In genomic region chr12:112111931-112112330, GRCh38 we compare ENCODE assay signal across 14 cellular contexts. TPM values are rescaled to one million over a fixed set of nuclear protein-coding genes. Genes with fewer than 3 reads are reported as not detected.
DNase-seq lines count a peak whose midpoint lies in the region; ATAC-seq and TF ChIP-seq lines count a peak whose summit lies in the region.
"Had no signal": no experiment of that assay in that cellular context is flagged by ENCODE, and none has a peak within 500 bp of the region (broad histone marks: within the 10 kb centered on the region; RNA-seq: fewer than 3 reads in every experiment).

No MANE protein-coding gene starts in this region.

- POLR2A ChIA-PET in IMR-90 (lab: Charles Lee; ENCODE audit: unreplicated experiment), result interaction anchor here (0.5 kb wide), 1 partner anchor 17 kb away, joined by 5 read pairs; no protein-coding TSS in a partner anchor

- peaks cover 3% of the 10 kb centered on the region; the same call in 1 of the 2 replicates for H4K20me1 ChIP-seq in IMR-90 (ENCODE audit: insufficient read depth, low read length)

- no TSS peak for BruUV-seq in Calu3 (replicated peaks; lab: Mats Ljungman, UMichigan)
- BruUV-seq in IMR-90 (replicated peaks; lab: Mats Ljungman, UMichigan), result no TSS peak

- H3K9me3 ChIP-seq in IMR-90 (ENCODE audit: control insufficient read depth, insufficient read depth, low read length), result no peaks in the 10 kb centered on the region
- H3K9me3 ChIP-seq: BLaER1 treated with 17β-estradiol and CSF1 and Interleukin-3, amounts not matched to agents 10 nM and 100 nM; tibial nerve had no signal

- H3K4me2 ChIP-seq in IMR-90 (ENCODE audit: low read depth, low read length), result no peak overlapping the region

- H3K9ac ChIP-seq in IMR-90 (ENCODE audit: low read depth, low read length), result no peak overlapping the region
- H3K9ac ChIP-seq: BLaER1 treated with 17β-estradiol and CSF1 and Interleukin-3, amounts not matched to agents 10 nM and 100 nM had no signal

- no peak overlapping the region for H4K8ac ChIP-seq in IMR-90 (ENCODE audit: low read depth in 2 of 2, low read length in 2 of 2)

- H3K9me3 Mint-ChIP-seq in Calu3 (ENCODE audit: low read depth, unreplicated experiment) (no peaks in the 10 kb centered on the region), chondrocyte (ENCODE audit: low read depth) (no peaks in the 10 kb centered on the region), mesothelial cell of epicardium (no peaks in the 10 kb centered on the region)
- H3K9me3 Mint-ChIP-seq: activated B cell treated with CpG ODN at 0.5 μM for 24 hours had no signal

- no peak overlapping the region for H2AK5ac ChIP-seq in IMR-90 (ENCODE audit: low read depth, low read length)

- H3K4ac ChIP-seq in IMR-90 (ENCODE audit: low read depth, low read length), result no peak overlapping the region

- H2AFZ ChIP-seq in IMR-90 (replicated peaks; ENCODE audit: low read length, poor library complexity), result no peak overlapping the region

- no peak overlapping the region for H3K14ac ChIP-seq in IMR-90 (replicated peaks; ENCODE audit: low read depth, low read length)

- H2BK5ac ChIP-seq in IMR-90 (ENCODE audit: low read depth, low read length, poor library complexity, severe bottlenecking), result no peak overlapping the region

- H3K27ac Mint-ChIP-seq in Calu3 (ENCODE audit: unreplicated experiment) (peak overlapping the region; percentile 92), chondrocyte (ENCODE audit: unreplicated experiment) (no peak overlapping the region), mesothelial cell of epicardium (peak overlapping the region; percentile 61)
- H3K27ac Mint-ChIP-seq: activated B cell treated with CpG ODN at 0.5 μM for 24 hours had no signal

- TF ChIP-seq CTCF in Calu3 (IDR thresholded peaks at IDR 0.05; ENCODE audit: unreplicated experiment) (no peak), IMR-90 (conservative IDR thresholded peaks at IDR 0.05; ENCODE audit: low read depth, low read length) (no peak), chondrocyte (IDR thresholded peaks at IDR 0.05) (peak; percentile 21), mesothelial cell of epicardium (IDR thresholded peaks at IDR 0.05; ENCODE audit: unreplicated experiment) (no peak)

- peaks cover 0 to 6% of the 10 kb centered on the region in 2 experiments; a peak in 2 of 4 replicates for H3K79me1 ChIP-seq in IMR-90 (ENCODE audit: low read depth in 1 of 2, low read length in 2 of 2)

- peaks cover 12% of the 10 kb centered on the region for H3K4me1 ChIP-seq in IMR-90 (ENCODE audit: control insufficient read depth, insufficient read depth, low read length)

- peaks cover 8% of the 10 kb centered on the region for H3K9me1 ChIP-seq in IMR-90 (ENCODE audit: insufficient read depth, low read length)

- TF ChIP-seq POLR2A in IMR-90 (IDR thresholded peaks at IDR 0.05; ENCODE audit: low read depth, low read length), result no peak

- intact Hi-C loops in Calu3 (cut with micrococcal nuclease; ENCODE audit: unreplicated experiment), result loop anchor here (10.0 kb wide), 1 partner anchor 273 kb away; the partner anchor contains the start of gene HECTD4
- intact Hi-C loops in IMR-90 (cut with micrococcal nuclease), result no loop called here

- H3K4me3 Mint-ChIP-seq in Calu3 (ENCODE audit: low read depth, unreplicated experiment) (peak overlapping the region; percentile 50), chondrocyte (ENCODE audit: unreplicated experiment) (no peak overlapping the region), mesothelial cell of epicardium (no peak overlapping the region)
- H3K4me3 Mint-ChIP-seq: activated B cell treated with CpG ODN at 0.5 μM for 24 hours had no signal

- no peak overlapping the region for H3K23ac ChIP-seq in IMR-90 (ENCODE audit: low read depth, low read length)

- H4K5ac ChIP-seq in IMR-90 (ENCODE audit: low read depth, low read length), result no peak overlapping the region

- WGBS in IMR-90 (ENCODE audit: extremely low coverage in 2 of 2, insufficient read length in 1 of 2), 2 experiments, result no CpG with 5 or more reads among the region's 5 CpGs

- H2BK120ac ChIP-seq in IMR-90 (ENCODE audit: low read depth, low read length), result peak overlapping the region; percentile 69; the same call in 1 of the 2 replicates

- DNase-seq in Calu3, result peak; percentile 19
- no peak for DNase-seq in IMR-90
- no peak for DNase-seq in chondrocyte (ENCODE audit: low spot score)
- no peak for DNase-seq in mesothelial cell of epicardium (ENCODE audit: low spot score in 2 of 2, unreplicated experiment in 2 of 2)
- DNase-seq in SKM-1 treated with dmso at 0.1 percent for 144 hours (lab: John Stamatoyannopoulos, UW; ENCODE audit: unreplicated experiment), result no peak
- no peak for DNase-seq in NCI-H146 (lab: John Stamatoyannopoulos, UW)
- DNase-seq in H7, result no peak
- DNase-seq: activated B cell treated with CpG ODN at 0.5 μM for 24 hours, left cardiac atrium, NCI-H1048, NCI-H2227 treated with DMSO at 0.1 percent for 48 hours had no signal

- H3K4me1 Mint-ChIP-seq in Calu3 (ENCODE audit: low read depth, unreplicated experiment), result peaks cover 39% of the 10 kb centered on the region
- peaks cover 22% of the 10 kb centered on the region for H3K4me1 Mint-ChIP-seq in chondrocyte (ENCODE audit: low read depth)
- peaks cover 20% of the 10 kb centered on the region for H3K4me1 Mint-ChIP-seq in mesothelial cell of epicardium

- H3K36me3 Mint-ChIP-seq in Calu3 (ENCODE audit: insufficient read depth, unreplicated experiment) (peaks cover 36% of the 10 kb centered on the region), chondrocyte (ENCODE audit: low read depth) (no peaks in the 10 kb centered on the region), mesothelial cell of epicardium (no peaks in the 10 kb centered on the region)

- dilution Hi-C loops in IMR-90 (cut with HindIII; ENCODE audit: low sequenced_read_pairs, unreplicated experiment), result no loop called here

- no peak overlapping the region for H3K27ac ChIP-seq in IMR-90 (ENCODE audit: insufficient read depth, low read length)
- H3K27ac ChIP-seq: BLaER1 treated with 17β-estradiol and CSF1 and Interleukin-3, amounts not matched to agents 10 nM and 100 nM had no signal

- no peaks in the 10 kb centered on the region for H3K27me3 Mint-ChIP-seq in Calu3 (ENCODE audit: unreplicated experiment)
- no peaks in the 10 kb centered on the region for H3K27me3 Mint-ChIP-seq in chondrocyte (ENCODE audit: low read depth)
- no peaks in the 10 kb centered on the region for H3K27me3 Mint-ChIP-seq in mesothelial cell of epicardium (ENCODE audit: low read depth)
- H3K27me3 Mint-ChIP-seq: activated B cell treated with CpG ODN at 0.5 μM for 24 hours had no signal

- no peak for ATAC-seq in IMR-90 (ENCODE audit: low read depth)
- ATAC-seq in HG03196 (IDR thresholded peaks at IDR 0.05; ENCODE audit: unreplicated experiment), result no peak

- no peak overlapping the region for H2AK9ac ChIP-seq in IMR-90 (replicated peaks; ENCODE audit: low read depth, low read length, poor library complexity)

- no peak overlapping the region for H3K18ac ChIP-seq in IMR-90 (ENCODE audit: low read depth, low read length)

- CTCF ChIA-PET in Calu3 (lab: Charles Lee), result interaction anchor here (0.6 to 1.5 kb wide), 7 partner anchors 11 to 197 kb away, joined by 3 to 7 read pairs (median 4); partner anchors contain the start of genes ERP29, TMEM116 and TRAFD1
- CTCF ChIA-PET in IMR-90 (lab: Yijun Ruan, JAX), result interaction anchor here (0.6 kb wide), 1 partner anchor 136 kb away, joined by 5 read pairs; no protein-coding TSS in a partner anchor

- H2BK20ac ChIP-seq in IMR-90 (ENCODE audit: low read depth, low read length), result no peak overlapping the region

- H2BK15ac ChIP-seq in IMR-90 (ENCODE audit: low read depth, low read length), result no peak overlapping the region; the same call in 2 of the 3 replicates

- no peaks in the 10 kb centered on the region for H3K36me3 ChIP-seq in IMR-90 (ENCODE audit: control insufficient read depth, insufficient read depth, low read length)
- H3K36me3 ChIP-seq in H7 (replicated peaks; ENCODE audit: control insufficient read depth, insufficient read depth, low read length), result no peaks in the 10 kb centered on the region
- H3K36me3 ChIP-seq: tibial nerve had no signal

- no peak overlapping the region for H4K91ac ChIP-seq in IMR-90 (ENCODE audit: insufficient read depth, low read depth, low read length)

- H3K56ac ChIP-seq in IMR-90 (ENCODE audit: extremely low read depth, insufficient read depth, low read length), result no peak overlapping the region

- H3K4me3 ChIP-seq in IMR-90 (ENCODE audit: insufficient read depth, low read depth, low read length) (no peak overlapping the region), H7 (ENCODE audit: insufficient read depth, low read depth, low read length) (no peak overlapping the region)
- H3K4me3 ChIP-seq: BLaER1 treated with 17β-estradiol and CSF1 and Interleukin-3, amounts not matched to agents 10 nM and 100 nM; tibial nerve had no signal

- H3K27me3 ChIP-seq in IMR-90 (ENCODE audit: control insufficient read depth, insufficient read depth, low read length), result no peaks in the 10 kb centered on the region
- no peaks in the 10 kb centered on the region for H3K27me3 ChIP-seq in H7 (ENCODE audit: control insufficient read depth, insufficient read depth, low read length)
- H3K27me3 ChIP-seq: BLaER1 treated with 17β-estradiol and CSF1 and Interleukin-3, amounts not matched to agents 10 nM and 100 nM; tibial nerve had no signal

- no peak for TF ChIP-seq RAD21 in IMR-90 (IDR thresholded peaks at IDR 0.05; ENCODE audit: low read length)

- in situ Hi-C loops in IMR-90 (cut with MboI; ENCODE audit: low sequenced_read_pairs), result no loop called here

RNA-seq across cellular contexts. Expression of gene NAA25, which starts 3.3 kb away (rescaled TPM):
- total RNA-seq in Calu3 (2022) (55.0 and 56.3 TPM in 2 replicates), IMR-90 (2012; rRNA removed) (25.5 and 28.3 TPM in 2 replicates), chondrocyte (12.3 to 22.0 TPM (median 14.1 TPM) in 3 replicates), mesothelial cell of epicardium (37.3 to 43.8 TPM (median 37.4 TPM) in 3 replicates)
- 7.3 and 10.3 TPM in 2 replicates for polyA plus RNA-seq in IMR-90 (2012; rRNA removed)
- polyA plus RNA-seq in IMR-90 (2012; cell fraction: cytosol; rRNA removed), result 0.95 and 1.2 TPM in 2 replicates
- 3.6 and 17.7 TPM in 2 replicates for polyA plus RNA-seq in IMR-90 (2012; cell fraction: nucleus; rRNA removed; ENCODE audit: low replicate concordance)
- total RNA-seq in H7 (2014; rRNA removed; shearing (Covaris generic)), result 23.2 and 30.3 TPM in 2 replicates

RNA-seq across cellular contexts. Expression of gene TRAFD1, which starts 13.4 kb away (rescaled TPM):
- 38.8 and 40.7 TPM in 2 replicates for total RNA-seq in Calu3 (2022)
- total RNA-seq in IMR-90 (2012; rRNA removed), result 69.7 and 70.4 TPM in 2 replicates
- polyA plus RNA-seq in IMR-90 (2012; rRNA removed), result 34.7 and 41.3 TPM in 2 replicates
- 20.0 and 24.0 TPM in 2 replicates for polyA plus RNA-seq in IMR-90 (2012; cell fraction: cytosol; rRNA removed)
- 16.7 and 36.6 TPM in 2 replicates for polyA plus RNA-seq in IMR-90 (2012; cell fraction: nucleus; rRNA removed; ENCODE audit: low replicate concordance)
- total RNA-seq in chondrocyte, result 27.5 to 34.0 TPM (median 29.7 TPM) in 3 replicates
- total RNA-seq in mesothelial cell of epicardium, result 35.0 to 36.5 TPM (median 36.1 TPM) in 3 replicates
- total RNA-seq in H7 (2014; rRNA removed; shearing (Covaris generic)), result 21.1 and 24.2 TPM in 2 replicates
